Comparison of ENCODE assay signal across 8 cellular contexts in genomic region chr6:28446818-28447511, GRCh38. TPM values are rescaled to one million over a fixed set of nuclear protein-coding genes. Genes with fewer than 3 reads are reported as not detected.
A peak's percentile ranks its signal among the peaks of the same experiment; 100 is the strongest.
DNase-seq lines count a peak whose midpoint lies in the region; ATAC-seq, FAIRE-seq and TF ChIP-seq lines count a peak whose summit lies in the region.

No MANE protein-coding gene starts in this region.

- CTCF ChIA-PET in HepG2 (lab: Yijun Ruan, JAX; ENCODE audit: low intra/inter-chr PET ratio, low total read pairs): no interaction called here

- H3K36me3 Mint-ChIP-seq in astrocyte (ENCODE audit: low read depth, unreplicated experiment): peaks cover 2% of the 10 kb centered on the region

- H3K36me3 ChIP-seq in HepG2 (replicated peaks in 1 of 2; ENCODE audit: control insufficient read depth in 1 of 2, insufficient read depth in 2 of 2, low read length in 2 of 2) (no peaks in the 10 kb centered on the region), right lobe of liver (no peaks in the 10 kb centered on the region), astrocyte (ENCODE audit: insufficient read depth, low read length) (no peaks in the 10 kb centered on the region), left lung (no peaks in the 10 kb centered on the region), aorta (ENCODE audit: control insufficient read depth in 1 of 2, insufficient read depth in 2 of 2, low read length in 1 of 2) (no peaks in the 10 kb centered on the region)
- H3K36me3 ChIP-seq in effector memory CD4-positive, alpha-beta T cell (ENCODE audit: control insufficient read depth, insufficient read depth, low read length): no peaks in the 10 kb centered on the region

- H3K4me1 Mint-ChIP-seq in astrocyte (ENCODE audit: low read depth, unreplicated experiment): peaks cover 2% of the 10 kb centered on the region

- 21% methylated on average over 34 of the region's 36 CpGs for WGBS in HepG2 (ENCODE audit: low lambda C conversion rate)
- 7% methylated on average over 10 of the region's 36 CpGs for WGBS in right lobe of liver (ENCODE audit: insufficient coverage, low coverage, low lambda C conversion rate, missing lambda C conversion rate)
- 1% methylated on average over 36 of the region's 36 CpGs for WGBS in aorta, 2 donors

- H3K79me2 ChIP-seq in HepG2 (ENCODE audit: insufficient read depth, low read length) (no peaks in the 10 kb centered on the region), astrocyte (ENCODE audit: insufficient read depth, low read length) (peaks cover 10% of the 10 kb centered on the region)

- in situ Hi-C loops in HepG2 (cut with HindIII; ENCODE audit: extremely low pct_ligation_motif_present, low pct_unique_long_range_greater_than_20kb): no loop called here

- peaks cover 2% of the 10 kb centered on the region for H3K9me3 Mint-ChIP-seq in astrocyte (ENCODE audit: unreplicated experiment)

- H3K27ac ChIP-seq in HepG2 (ENCODE audit: extremely low read length, insufficient read depth, low read length) (no peak overlapping the region), right lobe of liver (no peak overlapping the region), astrocyte (ENCODE audit: low read depth, low read length) (no peak overlapping the region), left lung (no peak overlapping the region), aorta (ENCODE audit: low read depth in 1 of 2, low read length in 2 of 2) (no peak overlapping the region)
- H3K27ac ChIP-seq in effector memory CD4-positive, alpha-beta T cell (ENCODE audit: insufficient read depth, low read length, poor library complexity, severe bottlenecking): no peak overlapping the region

- H2AFZ ChIP-seq in HepG2 (ENCODE audit: low read length) (peak overlapping the region; percentile 39), astrocyte (ENCODE audit: low read depth, low read length) (peak overlapping the region; percentile 92)

- peaks cover 6% of the 10 kb centered on the region for H3K27me3 Mint-ChIP-seq in astrocyte (ENCODE audit: low read depth, unreplicated experiment)

- ATAC-seq in HepG2: peak; percentile 74
- ATAC-seq in right lobe of liver: no peak
- ATAC-seq in left lung: peak; percentile 23
- ATAC-seq in aorta (ENCODE audit: low FRiP score): peak; percentile 23
- no peak for ATAC-seq in GM19397 (IDR thresholded peaks at IDR 0.05; ENCODE audit: unreplicated experiment)

- TF ChIP-seq POLR2A in HepG2 (IDR thresholded peaks at IDR 0.05; ENCODE audit: insufficient read depth in 1 of 2, low read depth in 2 of 2, low read length in 2 of 2) (no peak), right lobe of liver (IDR thresholded peaks at IDR 0.05) (no peak)

- H3K4me1 ChIP-seq in HepG2 (ENCODE audit: insufficient read depth, low read length) (no peaks in the 10 kb centered on the region), right lobe of liver (no peaks in the 10 kb centered on the region), astrocyte (ENCODE audit: insufficient read depth, low read length) (no peaks in the 10 kb centered on the region), left lung (no peaks in the 10 kb centered on the region), aorta (ENCODE audit: control insufficient read depth in 1 of 2, insufficient read depth in 2 of 2, low read length in 2 of 2) (no peaks in the 10 kb centered on the region)
- H3K4me1 ChIP-seq in effector memory CD4-positive, alpha-beta T cell (ENCODE audit: control insufficient read depth, insufficient read depth, low read length, poor library complexity, severe bottlenecking): peaks cover 7% of the 10 kb centered on the region

- H3K4me2 ChIP-seq in HepG2 (ENCODE audit: low read depth, low read length) (peak overlapping the region; percentile 60), astrocyte (ENCODE audit: low read length) (peak overlapping the region; percentile 92)

- peaks cover 0 to 14% of the 10 kb centered on the region in 2 experiments; a peak in 2 of 5 replicates for H3K27me3 ChIP-seq in HepG2 (ENCODE audit: control insufficient read depth in 1 of 2, insufficient read depth in 2 of 2, low read length in 2 of 2)
- H3K27me3 ChIP-seq in right lobe of liver: no peaks in the 10 kb centered on the region
- no peaks in the 10 kb centered on the region for H3K27me3 ChIP-seq in astrocyte (ENCODE audit: insufficient read depth, low read length)
- H3K27me3 ChIP-seq in left lung: peaks cover 8 to 80% of the 10 kb centered on the region in 2 donors
- H3K27me3 ChIP-seq in aorta (ENCODE audit: control insufficient read depth in 1 of 2, insufficient read depth in 2 of 2, low read length in 1 of 2): no peaks in the 10 kb centered on the region
- peaks cover 8% of the 10 kb centered on the region for H3K27me3 ChIP-seq in effector memory CD4-positive, alpha-beta T cell (replicated peaks; ENCODE audit: control insufficient read depth, insufficient read depth, low read length, poor library complexity, severe bottlenecking)

- no peak overlapping the region for H3K9ac ChIP-seq in HepG2 (ENCODE audit: insufficient read depth, low read depth, low read length)
- peak overlapping the region; percentile 54 for H3K9ac ChIP-seq in astrocyte (ENCODE audit: low read length)

- TF ChIP-seq EP300 in HepG2 (IDR thresholded peaks at IDR 0.05; ENCODE audit: low read depth in 2 of 2, low read length in 2 of 2): no peak
- no peak for TF ChIP-seq EP300 in HepG2 (CRISPR knock-in tag; IDR thresholded peaks at IDR 0.05; ENCODE audit: borderline replicate concordance)

- H3K4me3 ChIP-seq in HepG2 (replicated peaks in 1 of 3; ENCODE audit: insufficient read depth in 1 of 3, low read depth in 2 of 3, low read length in 3 of 3): peak overlapping the region; percentile 37 to 64 (median 56)
- H3K4me3 ChIP-seq in right lobe of liver: no peak overlapping the region
- H3K4me3 ChIP-seq in astrocyte (ENCODE audit: insufficient read depth, low read depth, low read length): peak overlapping the region; percentile 67
- H3K4me3 ChIP-seq in left lung: no peak overlapping the region
- peak overlapping the region in 1 of 2 donors; percentile 6 for H3K4me3 ChIP-seq in aorta (ENCODE audit: low read length in 2 of 2)
- H3K4me3 ChIP-seq in effector memory CD4-positive, alpha-beta T cell (ENCODE audit: insufficient read depth, low read depth, low read length, poor library complexity, severe bottlenecking): no peak overlapping the region

- peak overlapping the region; percentile 29 for H3K27ac Mint-ChIP-seq in astrocyte (ENCODE audit: unreplicated experiment)

- H3K9me3 ChIP-seq in HepG2 (ENCODE audit: low read length) (no peaks in the 10 kb centered on the region), right lobe of liver (no peaks in the 10 kb centered on the region), astrocyte (ENCODE audit: insufficient read depth, low read depth, low read length) (no peaks in the 10 kb centered on the region), left lung (no peaks in the 10 kb centered on the region), aorta (ENCODE audit: control insufficient read depth, low read length) (no peaks in the 10 kb centered on the region)
- peaks cover 4% of the 10 kb centered on the region for H3K9me3 ChIP-seq in effector memory CD4-positive, alpha-beta T cell (ENCODE audit: control insufficient read depth, low read length)

- POLR2A ChIA-PET in HepG2 (lab: Yijun Ruan, JAX): no interaction called here

- peak overlapping the region; percentile 78 for H3K4me3 Mint-ChIP-seq in astrocyte (ENCODE audit: unreplicated experiment)

- TF ChIP-seq CTCF in HepG2 (CRISPR knock-in tag; IDR thresholded peaks at IDR 0.05) (no peak), right lobe of liver (IDR thresholded peaks at IDR 0.05) (no peak), astrocyte (IDR thresholded peaks at IDR 0.05; ENCODE audit: insufficient read depth, low read depth, low read length) (no peak), left lung (IDR thresholded peaks at IDR 0.05) (no peak)

- no peak for DNase-seq in HepG2 (ENCODE audit: low spot score)
- no peak for DNase-seq in right lobe of liver
- DNase-seq in astrocyte (ENCODE audit: low read depth): no peak
- peak in 1 of 2 donors; percentile 73 for DNase-seq in left lung
- DNase-seq in aorta: no peak
- no peak for DNase-seq in globus pallidus (ENCODE audit: low spot score)
- no peak for DNase-seq in effector memory CD4-positive, alpha-beta T cell

- no peak for FAIRE-seq in HepG2 (lab: Jason Lieb, UNC)
- FAIRE-seq in astrocyte (lab: Jason Lieb, UNC): no peak

- TF ChIP-seq RAD21 in HepG2 (CRISPR knock-in tag; IDR thresholded peaks at IDR 0.05): no peak

- no TSS peak for BruUV-seq in HepG2 (replicated peaks; lab: Mats Ljungman, UMichigan)

- H4K20me1 ChIP-seq in HepG2 (ENCODE audit: insufficient read depth, low read length): no peaks in the 10 kb centered on the region
- H4K20me1 ChIP-seq in astrocyte (ENCODE audit: insufficient read depth, low read length): no peaks in the 10 kb centered on the region

- intact Hi-C loops in HepG2 (cut with micrococcal nuclease; ENCODE audit: unreplicated experiment) (no loop called here), right lobe of liver (cut with DNase I) (no loop called here), left lung (cut with DNase I) (no loop called here), aorta (cut with DNase I) (no loop called here)

RNA-seq across cellular contexts. Expression of gene ZSCAN23, which starts 3.7 kb away (rescaled TPM):
- total RNA-seq in HepG2 (2016; rRNA removed; fragmentation: Illumina TruSeq; extraction: Trizol) (0.91 and 1.2 TPM in 2 replicates), right lobe of liver (under 1 TPM in 5 of 6 experiments, not detected in 1; 0.25 to 0.73 (median 0.43) TPM), astrocyte (3.0 and 4.8 TPM in 2 replicates), left lung (1 to 10 TPM; 1.2 to 5.2 TPM), aorta (1 to 10 TPM; 2.9 to 4.5 TPM)
- not detected in 2 replicates for total RNA-seq in HepG2 (2016; cell fraction: cytosol; rRNA removed; fragmentation: Illumina TruSeq; extraction: Trizol; ENCODE audit: low read depth)
- 0.86 and 1.2 TPM in 2 replicates for total RNA-seq in HepG2 (2016; cell fraction: insoluble cytoplasmic fraction; rRNA removed; fragmentation: Illumina TruSeq; extraction: Trizol)
- total RNA-seq in HepG2 (2016; cell fraction: membrane; rRNA removed; fragmentation: Illumina TruSeq; extraction: Trizol): 0.71 and 0.79 TPM in 2 replicates
- total RNA-seq in HepG2 (2016; cell fraction: nucleus; rRNA removed; fragmentation: Illumina TruSeq; extraction: Trizol): 4.0 and 4.2 TPM in 2 replicates
- polyA plus RNA-seq in HepG2 (2011; rRNA removed) (0.29 and 0.35 TPM in 2 replicates), aorta (1 to 10 TPM in 1 of 2 donors, under 1 TPM in 1; 0.82 to 1.5 TPM)
- polyA plus RNA-seq in HepG2 (2011; cell fraction: cytosol; rRNA removed): 0.05 and 0.21 TPM in 2 replicates
- 0.53 and 1.4 TPM in 2 replicates for polyA plus RNA-seq in HepG2 (2011; cell fraction: nucleus; rRNA removed)
- 0.27 and 0.76 TPM in 2 replicates for polyA plus RNA-seq in HepG2 (2012)
- not detected in 2 replicates for polyA plus RNA-seq in HepG2 (2016; cell fraction: cytosol; fragmentation: Illumina TruSeq; extraction: Trizol; ENCODE audit: low read depth)
- 0.39 and 0.53 TPM in 2 replicates for polyA plus RNA-seq in HepG2 (2016; cell fraction: insoluble cytoplasmic fraction; fragmentation: Illumina TruSeq; extraction: Trizol; ENCODE audit: low read depth)
- polyA plus RNA-seq in HepG2 (2016; cell fraction: membrane; fragmentation: Illumina TruSeq; extraction: Trizol; ENCODE audit: low read depth): not detected in 2 replicates
- polyA plus RNA-seq in HepG2 (2016; cell fraction: nucleus; fragmentation: Illumina TruSeq; extraction: Trizol; ENCODE audit: insufficient read depth, low read depth): 1.2 and 1.4 TPM in 2 replicates
- polyA minus RNA-seq in HepG2 (2011; rRNA and poly(A)+ RNA removed; ENCODE audit: low replicate concordance): 0.52 TPM in 1 of 2 replicates, not detected in the other
- polyA minus RNA-seq in HepG2 (2011; cell fraction: cytosol; rRNA and poly(A)+ RNA removed): 0.59 TPM in 1 of 2 replicates, not detected in the other
- 4.2 and 5.8 TPM in 2 replicates for polyA minus RNA-seq in HepG2 (2011; cell fraction: nucleus; rRNA and poly(A)+ RNA removed)

RNA-seq across cellular contexts. Expression of gene ZSCAN12, which starts 47.4 kb away (rescaled TPM):
- total RNA-seq in HepG2 (2016; rRNA removed; fragmentation: Illumina TruSeq; extraction: Trizol): 8.9 and 9.8 TPM in 2 replicates
- total RNA-seq in HepG2 (2016; cell fraction: cytosol; rRNA removed; fragmentation: Illumina TruSeq; extraction: Trizol; ENCODE audit: low read depth): 1.8 and 2.1 TPM in 2 replicates
- 9.2 and 10.2 TPM in 2 replicates for total RNA-seq in HepG2 (2016; cell fraction: insoluble cytoplasmic fraction; rRNA removed; fragmentation: Illumina TruSeq; extraction: Trizol)
- total RNA-seq in HepG2 (2016; cell fraction: membrane; rRNA removed; fragmentation: Illumina TruSeq; extraction: Trizol): 5.2 and 6.9 TPM in 2 replicates
- total RNA-seq in HepG2 (2016; cell fraction: nucleus; rRNA removed; fragmentation: Illumina TruSeq; extraction: Trizol): 13.4 and 13.6 TPM in 2 replicates
- polyA plus RNA-seq in HepG2 (2011; rRNA removed): 2.6 and 2.8 TPM in 2 replicates
- 1.2 and 1.8 TPM in 2 replicates for polyA plus RNA-seq in HepG2 (2011; cell fraction: cytosol; rRNA removed)
- polyA plus RNA-seq in HepG2 (2011; cell fraction: nucleus; rRNA removed): 2.9 and 3.3 TPM in 2 replicates
- 3.1 and 3.4 TPM in 2 replicates for polyA plus RNA-seq in HepG2 (2012)
- polyA plus RNA-seq in HepG2 (2016; cell fraction: cytosol; fragmentation: Illumina TruSeq; extraction: Trizol; ENCODE audit: low read depth): 0.46 and 0.64 TPM in 2 replicates
- polyA plus RNA-seq in HepG2 (2016; cell fraction: insoluble cytoplasmic fraction; fragmentation: Illumina TruSeq; extraction: Trizol; ENCODE audit: low read depth): 5.0 and 5.2 TPM in 2 replicates
- polyA plus RNA-seq in HepG2 (2016; cell fraction: membrane; fragmentation: Illumina TruSeq; extraction: Trizol; ENCODE audit: low read depth): 1.5 and 1.6 TPM in 2 replicates
- polyA plus RNA-seq in HepG2 (2016; cell fraction: nucleus; fragmentation: Illumina TruSeq; extraction: Trizol; ENCODE audit: insufficient read depth, low read depth): 9.9 and 11.0 TPM in 2 replicates
- 2.4 and 4.9 TPM in 2 replicates for polyA minus RNA-seq in HepG2 (2011; rRNA and poly(A)+ RNA removed; ENCODE audit: low replicate concordance)
- 1.5 and 2.7 TPM in 2 replicates for polyA minus RNA-seq in HepG2 (2011; cell fraction: cytosol; rRNA and poly(A)+ RNA removed)
- 21.4 and 24.7 TPM in 2 replicates for polyA minus RNA-seq in HepG2 (2011; cell fraction: nucleus; rRNA and poly(A)+ RNA removed)
- total RNA-seq in right lobe of liver: 1 to 10 TPM; 1.4 to 1.6 (median 1.5) TPM
- total RNA-seq in astrocyte: 5.0 and 6.3 TPM in 2 replicates
- 1 to 10 TPM; 5.2 to 6.0 TPM for total RNA-seq in left lung
- 1 to 10 TPM; 5.0 to 7.0 TPM for total RNA-seq in aorta
- 1 to 10 TPM; 2.3 to 3.3 TPM for polyA plus RNA-seq in aorta

Comparison
In these comparisons a context has a peak if more than half of its experiments do, and no peak if none do; other contexts are left out.
1. ATAC-seq: peak in HepG2 (single experiment), left lung (single experiment) and aorta (single experiment); none in right lobe of liver (0 of 4) and GM19397 (single experiment).
2. H3K4me3 ChIP-seq: peak in HepG2 (3 of 3) and astrocyte (single experiment); none in right lobe of liver (0 of 3), left lung (0 of 2) and effector memory CD4-positive, alpha-beta T cell (single experiment).